20 cellular contexts compared by ENCODE assay signal in the genomic region with DNA sequence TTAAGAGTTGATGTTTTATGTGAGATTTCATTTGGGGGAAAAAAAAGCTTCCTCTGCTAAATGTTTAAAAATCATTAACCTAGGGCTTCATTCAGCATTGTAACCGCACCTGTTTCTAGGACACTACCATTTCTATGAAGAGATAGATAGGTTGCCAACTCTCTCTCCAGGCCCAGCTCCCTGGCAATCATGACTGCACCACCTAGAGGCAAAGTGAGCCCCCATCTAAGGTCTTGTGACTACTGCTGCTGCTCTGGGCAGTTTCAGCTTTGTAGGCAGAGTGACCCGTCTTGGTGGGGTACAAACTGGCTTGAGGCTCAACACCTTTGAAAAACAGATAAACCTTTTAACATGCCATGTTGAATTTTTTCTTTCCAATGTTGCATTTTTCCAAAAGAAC. TPM values are rescaled to one million over a fixed set of nuclear protein-coding genes. Genes with fewer than 3 reads are reported as not detected.
DNase-seq lines count a peak whose midpoint lies in the region; ATAC-seq, FAIRE-seq and TF ChIP-seq lines count a peak whose summit lies in the region.
"Had no signal": no experiment of that assay in that cellular context is flagged by ENCODE, and none has a peak within 500 bp of the region (broad histone marks: within the 10 kb centered on the region; RNA-seq: fewer than 3 reads in every experiment).

No MANE protein-coding gene starts in this region.

- RAD21 ChIA-PET in GM12878 (lab: Charles Lee; ENCODE audit: unreplicated experiment): interaction anchor here (0.6 kb wide), 1 partner anchor 164 kb away, joined by 3 read pairs; no protein-coding TSS in a partner anchor

- in situ Hi-C loops in GM12878 (cut with MboI): no loop called here

- TF ChIP-seq CTCF in GM12878 (IDR thresholded peaks at IDR 0.05 in 2 of 3, conservative IDR thresholded peaks at IDR 0.05 in 1 of 3; ENCODE audit: control insufficient read depth in 2 of 3, extremely low read depth in 1 of 3, insufficient read depth in 1 of 3, low read depth in 3 of 3, low read length in 3 of 3): peak in 2 of 3 experiments; percentile 12 to 13; a peak in 1 of 6 replicates
- no peak for TF ChIP-seq CTCF in mucosa of descending colon (IDR thresholded peaks at IDR 0.05)
- TF ChIP-seq CTCF in esophagus muscularis mucosa (IDR thresholded peaks at IDR 0.05): no peak

- POLR2A ChIA-PET in GM12878 (lab: Charles Lee): interaction anchor here (0.6 kb wide), 1 partner anchor 97 kb away, joined by 3 read pairs; no protein-coding TSS in a partner anchor

- TF ChIP-seq POLR2A in GM12878 (IDR thresholded peaks at IDR 0.05; ENCODE audit: low read depth, low read length): no peak
- TF ChIP-seq POLR2A in esophagus muscularis mucosa (IDR thresholded peaks at IDR 0.05; ENCODE audit: low read depth): no peak

- TF ChIP-seq EP300 in GM12878 (IDR thresholded peaks at IDR 0.05; ENCODE audit: borderline replicate concordance in 1 of 2, control insufficient read depth in 1 of 2, low read depth in 2 of 2, low read length in 2 of 2) (no peak), esophagus muscularis mucosa (IDR thresholded peaks at IDR 0.05) (no peak)

- H3K27ac ChIP-seq in GM12878 (ENCODE audit: control insufficient read depth, insufficient read depth) (no peak overlapping the region), esophagus muscularis mucosa (replicated peaks in 1 of 4) (no peak overlapping the region)
- H3K27ac ChIP-seq: left ventricle myocardium inferior had no signal

- no peak for FAIRE-seq in GM12878 (lab: Jason Lieb, UNC)
- FAIRE-seq: A204.1, astrocyte, colon, GM12891 had no signal

- H3K4me1 ChIP-seq in GM12878 (ENCODE audit: control insufficient read depth, insufficient read depth, low read length) (no peaks in the 10 kb centered on the region), mucosa of descending colon (ENCODE audit: low read depth) (peaks cover 2% of the 10 kb centered on the region), esophagus muscularis mucosa (peaks cover 0 to 10% (median 8%) of the 10 kb centered on the region in 4 donors)

- intact Hi-C loops in GM12878 (cut with micrococcal nuclease; ENCODE audit: unreplicated experiment): no loop called here
- intact Hi-C loops in mucosa of descending colon (cut with DNase I, micrococcal nuclease): no loop called here
- intact Hi-C loops in esophagus muscularis mucosa (cut with DNase I): no loop called here

- no peak overlapping the region for H2AFZ ChIP-seq in GM12878 (ENCODE audit: control insufficient read depth, low read depth, low read length)

- SMC1A ChIA-PET in GM12878 (lab: Charles Lee; ENCODE audit: uncharacterized antibody, unreplicated experiment): no interaction called here

- no peaks in the 10 kb centered on the region for H3K79me2 ChIP-seq in GM12878 (ENCODE audit: control insufficient read depth, insufficient read depth, low read length)

- CTCF ChIA-PET in GM12878 (lab: Yijun Ruan, JAX): interaction anchor here (0.7 to 1.7 kb wide), 5 partner anchors 8 to 317 kb away, joined by 3 to 5 read pairs (median 3); no protein-coding TSS in a partner anchor

- H3K4me3 ChIP-seq in GM12878 (no peak overlapping the region), mucosa of descending colon (no peak overlapping the region), esophagus muscularis mucosa (no peak overlapping the region)
- H3K4me3 ChIP-seq: left ventricle myocardium inferior had no signal

- no TSS peak for BruUV-seq in GM12878 (replicated peaks; lab: Mats Ljungman, UMichigan)

- H4K20me1 ChIP-seq in GM12878 (ENCODE audit: control insufficient read depth, insufficient read depth): no peaks in the 10 kb centered on the region

- TF ChIP-seq RAD21 in GM12878 (IDR thresholded peaks at IDR 0.05; ENCODE audit: insufficient read depth, low read depth, low read length): no peak

- H3K36me3 ChIP-seq in GM12878 (ENCODE audit: control insufficient read depth in 2 of 2, insufficient read depth in 2 of 2, low read length in 1 of 2) (no peaks in the 10 kb centered on the region), mucosa of descending colon (ENCODE audit: low read depth) (no peaks in the 10 kb centered on the region), esophagus muscularis mucosa (no peaks in the 10 kb centered on the region)
- H3K36me3 ChIP-seq: left ventricle myocardium inferior had no signal

- ATAC-seq in GM12878 (peak; percentile 64), mucosa of descending colon (peak; percentile 56), HG03135 (IDR thresholded peaks at IDR 0.05; ENCODE audit: unreplicated experiment) (no peak)
- ATAC-seq: PC-3, sciatic nerve had no signal

- no peak overlapping the region for H3K9ac ChIP-seq in GM12878 (ENCODE audit: control insufficient read depth, insufficient read depth, low read length)

- H3K4me2 ChIP-seq in GM12878 (ENCODE audit: control insufficient read depth, insufficient read depth): no peak overlapping the region

- WGBS in GM12878 (ENCODE audit: insufficient coverage, insufficient replicate concordance, low lambda C conversion rate, missing lambda C conversion rate): 29% methylated on average over 2 of the region's 2 CpGs
- 93% methylated on average over 2 of the region's 2 CpGs for WGBS in esophagus muscularis mucosa

- H3K27me3 ChIP-seq in GM12878 (replicated peaks in 1 of 2; ENCODE audit: control insufficient read depth in 2 of 2, insufficient read depth in 2 of 2, low read length in 1 of 2) (no peaks in the 10 kb centered on the region), esophagus muscularis mucosa (no peaks in the 10 kb centered on the region)

- no peaks in the 10 kb centered on the region for H3K9me3 ChIP-seq in GM12878 (replicated peaks; ENCODE audit: control insufficient read depth, insufficient read depth, low read length)
- H3K9me3 ChIP-seq in mucosa of descending colon: no peaks in the 10 kb centered on the region
- no peaks in the 10 kb centered on the region for H3K9me3 ChIP-seq in esophagus muscularis mucosa
- H3K9me3 ChIP-seq: left ventricle myocardium inferior had no signal

- DNase-seq in NCI-H748 (lab: John Stamatoyannopoulos, UW; ENCODE audit: unreplicated experiment) (peak; percentile 23), NCI-H748 treated with DMSO at 0.1 percent for 48 hours (lab: John Stamatoyannopoulos, UW) (no peak), HuH-7 (ENCODE audit: low spot score) (peak; percentile 27), GM12878 (ENCODE audit: low read depth, low spot score) (no peak), mucosa of descending colon (no peak), esophagus muscularis mucosa (ENCODE audit: extremely low spot score) (no peak), GF-D8 (lab: John Stamatoyannopoulos, UW) (no peak)
- DNase-seq: activated naive CD4-positive, alpha-beta T cell treated with anti-CD3 and anti-CD28 coated beads, Interleukin-2, amount 50 U/mL, for 16 hours; left ventricle myocardium inferior; NCI-H146; NCI-H345; PC-3 had no signal

TF ChIP-seq in GM12878, 131 proteins besides CTCF, POLR2A, EP300 and RAD21 (continues in another document):
- TF ChIP-seq RCOR1 (conservative IDR thresholded peaks at IDR 0.05; ENCODE audit: low read depth, low read length) (no peak), RAD51 (IDR thresholded peaks at IDR 0.05) (no peak), EZH2 (IDR thresholded peaks at IDR 0.05; ENCODE audit: borderline replicate concordance, control insufficient read depth, low read depth, low read length) (no peak), KAT2A (conservative IDR thresholded peaks at IDR 0.05; ENCODE audit: control insufficient read depth, low read depth, low read length) (no peak), YBX1 (IDR thresholded peaks at IDR 0.05) (no peak), SPI1 (IDR thresholded peaks at IDR 0.05; ENCODE audit: borderline replicate concordance, insufficient read depth, low read depth, low read length) (no peak), ZSCAN29 (IDR thresholded peaks at IDR 0.05) (no peak)

RNA-seq across cellular contexts. Expression of gene MRC1, which starts 27.3 kb away (rescaled TPM):
- not detected in 2 replicates for total RNA-seq in GM12878 (2013; cell fraction: nucleolus; rRNA removed)
- total RNA-seq in GM12878 (2014; rRNA removed): not detected in 2 replicates
- 0.04 TPM in 1 of 2 replicates, not detected in the other for total RNA-seq in GM12878 (2014; rRNA removed; fragmentation: Illumina TruSeq; extraction: Trizol)
- 0.19 and 0.21 TPM in 2 replicates for total RNA-seq in GM12878 (2021)
- polyA plus RNA-seq in GM12878 (2011; ENCODE audit: low read depth): not detected
- polyA plus RNA-seq in GM12878 (2011; rRNA removed): 0.01 TPM in 1 of 2 replicates, not detected in the other
- not detected in 2 replicates for polyA plus RNA-seq in GM12878 (2011; cell fraction: cytosol; rRNA removed)
- polyA plus RNA-seq in GM12878 (2011; cell fraction: nucleus; rRNA removed): 0.03 TPM in 1 of 2 replicates, not detected in the other
- 0.01 and 0.03 TPM in 2 replicates for polyA plus RNA-seq in GM12878 (2012)
- polyA plus RNA-seq in GM12878 (2014; fragmentation: Illumina TruSeq; extraction: Trizol): 0.03 TPM in 1 of 2 replicates, not detected in the other
- polyA plus RNA-seq in GM12878 (2014; fragmentation: Nextera tagmentation; extraction: Ambion mirVana): under 1 TPM in 1 of 2 experiments, not detected in 1; 0.02 TPM
- polyA plus RNA-seq in GM12878 (2014; rRNA removed): 0.01 TPM in 1 of 2 replicates, not detected in the other
- polyA plus RNA-seq in GM12878 (2016; fragmentation: Nextera tagmentation; extraction: Ambion mirVana): not detected
- 0.07 TPM in 1 of 2 replicates, not detected in the other for polyA minus RNA-seq in GM12878 (2011; rRNA and poly(A)+ RNA removed)
- polyA minus RNA-seq in GM12878 (2011; cell fraction: cytosol; rRNA and poly(A)+ RNA removed): not detected in 2 replicates
- polyA minus RNA-seq in GM12878 (2011; cell fraction: nucleus; rRNA and poly(A)+ RNA removed): not detected in 2 replicates
- 10 to 100 TPM in 2 of 3 donors, 1 to 10 TPM in 1; 6.9 to 48.4 (median 43.0) TPM for total RNA-seq in mucosa of descending colon
- 10 to 100 TPM; 21.9 to 69.6 (median 39.7) TPM for total RNA-seq in esophagus muscularis mucosa
- total RNA-seq: osteocyte, PC-3 had no signal

RNA-seq across cellular contexts. Expression of gene TMEM236, which starts 29.9 kb away (rescaled TPM):
- 0.10 TPM in 1 of 2 replicates, not detected in the other for total RNA-seq in GM12878 (2013; cell fraction: nucleolus; rRNA removed)
- total RNA-seq in GM12878 (2014; rRNA removed) (not detected in 2 replicates), GM12878 (2014; rRNA removed; fragmentation: Illumina TruSeq; extraction: Trizol) (not detected in 2 replicates), GM12878 (2021) (not detected in 2 replicates), mucosa of descending colon (10 to 100 TPM; 37.8 to 80.8 (median 59.9) TPM), esophagus muscularis mucosa (1 to 10 TPM in 1 of 4 donors, under 1 TPM in 3; 0.34 to 1.2 (median 0.89) TPM)
- not detected for polyA plus RNA-seq in GM12878 (2011; ENCODE audit: low read depth)
- polyA plus RNA-seq in GM12878 (2011; rRNA removed) (0.01 and 0.03 TPM in 2 replicates), GM12878 (2014; fragmentation: Illumina TruSeq; extraction: Trizol) (not detected in 2 replicates), GM12878 (2014; fragmentation: Nextera tagmentation; extraction: Ambion mirVana) (not detected), GM12878 (2014; rRNA removed) (not detected in 2 replicates), GM12878 (2016; fragmentation: Nextera tagmentation; extraction: Ambion mirVana) (not detected)
- 0.01 and 0.02 TPM in 2 replicates for polyA plus RNA-seq in GM12878 (2011; cell fraction: cytosol; rRNA removed)
- 0.03 and 0.04 TPM in 2 replicates for polyA plus RNA-seq in GM12878 (2011; cell fraction: nucleus; rRNA removed)
- not detected in 2 replicates for polyA plus RNA-seq in GM12878 (2012)
- not detected in 2 replicates for polyA minus RNA-seq in GM12878 (2011; rRNA and poly(A)+ RNA removed)
- polyA minus RNA-seq in GM12878 (2011; cell fraction: cytosol; rRNA and poly(A)+ RNA removed): not detected in 2 replicates
- not detected in 2 replicates for polyA minus RNA-seq in GM12878 (2011; cell fraction: nucleus; rRNA and poly(A)+ RNA removed)
- polyA plus RNA-seq: CD14-positive monocyte had no signal

Comparison
In these comparisons a context has a peak if more than half of its experiments do, and no peak if none do; other contexts are left out.
1. DNase-seq: peak in NCI-H748 (single experiment) and HuH-7 (single experiment); none in NCI-H748 treated with DMSO at 0.1 percent for 48 hours (single experiment), GM12878 (single experiment), mucosa of descending colon (0 of 3), esophagus muscularis mucosa (single experiment) and GF-D8 (single experiment).
2. CTCF ChIP-seq: peak in GM12878 (2 of 3); none in mucosa of descending colon (single experiment) and esophagus muscularis mucosa (0 of 3).
3. RNA of gene MRC1, which starts 27.3 kb away (total RNA-seq): 6.9 to 48.4 TPM in mucosa of descending colon and 21.9 to 69.6 TPM in esophagus muscularis mucosa; 0.04 to 0.21 TPM in GM12878; every median in the first group is over 4 times any median in the second.
4. RNA of gene TMEM236, which starts 29.9 kb away (total RNA-seq): 37.8 to 80.8 TPM in mucosa of descending colon; 0.34 to 1.2 TPM in esophagus muscularis mucosa and 0.10 TPM in GM12878; every median in the first group is over 10 times any median in the second.